Comparison of ENCODE assay signal across 14 cellular contexts in the genomic region with DNA sequence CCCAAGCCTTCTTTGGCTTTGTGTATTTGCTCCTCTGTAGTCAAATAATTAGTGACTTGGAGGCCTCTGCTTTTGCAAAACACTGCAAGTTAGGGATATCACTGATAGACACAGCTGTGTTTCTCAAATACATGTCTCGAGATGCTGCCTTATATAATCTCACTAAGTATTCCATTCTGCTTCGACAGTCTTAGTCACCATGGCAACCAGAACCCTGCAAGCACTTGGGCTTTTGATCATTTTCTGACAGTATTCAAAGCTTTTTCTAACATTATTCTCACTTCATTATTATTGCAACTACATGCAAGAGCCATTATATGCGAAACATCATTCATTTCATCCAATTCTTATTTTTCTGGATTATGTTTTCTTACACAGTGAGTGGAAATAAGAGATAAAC.
"Had no signal": no experiment of that assay in that cellular context is flagged by ENCODE, and none has a peak within 500 bp of the region (broad histone marks: within the 10 kb centered on the region; RNA-seq: fewer than 3 reads in every experiment).

No MANE protein-coding gene starts in this region.

- H3K27ac ChIP-seq: gastrocnemius medialis, sigmoid colon had no signal

- H3K27ac Mint-ChIP-seq: activated naive CD4-positive, alpha-beta T cell treated with anti-CD3 and anti-CD28 coated beads, Interleukin-2, amount 50 U/mL, for 24 hours; progenitor cell of endocrine pancreas had no signal

- H3K27me3 Mint-ChIP-seq: activated naive CD4-positive, alpha-beta T cell treated with anti-CD3 and anti-CD28 coated beads, Interleukin-2, amount 50 U/mL, for 24 hours; naive B cell; progenitor cell of endocrine pancreas had no signal

- H3K4me1 Mint-ChIP-seq: activated naive CD4-positive, alpha-beta T cell treated with anti-CD3 and anti-CD28 coated beads, Interleukin-2, amount 50 U/mL, for 24 hours had no signal

- H3K36me3 ChIP-seq: gastrocnemius medialis had no signal

- H3K4me3 ChIP-seq: gastrocnemius medialis, sigmoid colon had no signal

- H3K27me3 ChIP-seq: gastrocnemius medialis, sigmoid colon had no signal

- H3K9me3 Mint-ChIP-seq: activated naive CD4-positive, alpha-beta T cell treated with anti-CD3 and anti-CD28 coated beads, Interleukin-2, amount 50 U/mL, for 24 hours; naive B cell had no signal

- H3K4me3 Mint-ChIP-seq: activated naive CD4-positive, alpha-beta T cell treated with anti-CD3 and anti-CD28 coated beads, Interleukin-2, amount 50 U/mL, for 24 hours; naive B cell had no signal

- H3K9me3 ChIP-seq: gastrocnemius medialis, sigmoid colon had no signal

- H3K4me1 ChIP-seq: gastrocnemius medialis, sigmoid colon had no signal

- ATAC-seq: gastrocnemius medialis had no signal

- DNase-seq: activated CD4-positive, alpha-beta T cell treated with anti-CD3 and anti-CD28 coated beads, Interleukin-2, amount 50 U/mL, for 1 hour; amniotic stem cell; effector CD4-positive, alpha-beta T cell; gastrocnemius medialis; kidney glomerular epithelial cell; naive B cell; sigmoid colon; stimulated activated CD4-positive, alpha-beta T cell treated with anti-CD3 and anti-CD28 coated beads, Interleukin-2, amount 100 ng/mL, for 24 hours; stimulated activated naive CD4-positive, alpha-beta T cell; substantia nigra; T-helper 2 cell; trophoblast cell had no signal
